ENCODE assay signal across 10 cellular contexts in genomic region chr4:28357985-28358384, GRCh38.
DNase-seq lines count a peak whose midpoint lies in the region; ATAC-seq and TF ChIP-seq lines count a peak whose summit lies in the region.
"Had no signal": no experiment of that assay in that cellular context is flagged by ENCODE, and none has a peak within 500 bp of the region (broad histone marks: within the 10 kb centered on the region; RNA-seq: fewer than 3 reads in every experiment).

No MANE protein-coding gene starts in this region.

- no peaks in the 10 kb centered on the region for H4K20me1 ChIP-seq in OCI-LY3 (ENCODE audit: insufficient read depth, low read length)

- no peaks in the 10 kb centered on the region for H3K27me3 ChIP-seq in OCI-LY3 (ENCODE audit: low read depth, low read length)
- no peaks in the 10 kb centered on the region for H3K27me3 ChIP-seq in colonic mucosa
- no peaks in the 10 kb centered on the region for H3K27me3 ChIP-seq in tibial artery
- H3K27me3 ChIP-seq: ovary had no signal

- H3K36me3 ChIP-seq in OCI-LY3 (replicated peaks; ENCODE audit: low read depth, low read length) (no peaks in the 10 kb centered on the region), colonic mucosa (no peaks in the 10 kb centered on the region), tibial artery (no peaks in the 10 kb centered on the region)
- H3K36me3 ChIP-seq: ovary had no signal

- TF ChIP-seq CTCF in OCI-LY3 (IDR thresholded peaks at IDR 0.05; ENCODE audit: low read depth, low read length) (peak; percentile 41), colonic mucosa (IDR thresholded peaks at IDR 0.05) (no peak), tibial artery (IDR thresholded peaks at IDR 0.05) (no peak)

- ATAC-seq in activated CD4-positive, CD25-positive, alpha-beta regulatory T cell treated with anti-CD3 and anti-CD28 coated beads, Interleukin-2, amount 50 U/mL, for 24 hours, result no peak

- intact Hi-C loops in posterior cingulate gyrus (cut with DNase I) (loop anchor here (10.0 kb wide), 1 partner anchor 73 kb away; no protein-coding TSS in a partner anchor), colonic mucosa (cut with DNase I) (no loop called here), tibial artery (cut with DNase I; ENCODE audit: low total_unique reads) (no loop called here)

- H2AFZ ChIP-seq in OCI-LY3 (ENCODE audit: low read depth, low read length), result no peak overlapping the region

- no peak overlapping the region for H3K4me2 ChIP-seq in OCI-LY3 (ENCODE audit: low read length)

- H3K9ac ChIP-seq in OCI-LY3 (ENCODE audit: low read length) (no peak overlapping the region), colonic mucosa (ENCODE audit: low read depth in 2 of 2, low read length in 2 of 2) (no peak overlapping the region)

- no peaks in the 10 kb centered on the region for H3K79me2 ChIP-seq in OCI-LY3 (ENCODE audit: low read length)

- H3K9me3 ChIP-seq in OCI-LY3 (ENCODE audit: insufficient read depth, low read length) (no peaks in the 10 kb centered on the region), colonic mucosa (no peaks in the 10 kb centered on the region), tibial artery (no peaks in the 10 kb centered on the region)
- H3K9me3 ChIP-seq: ovary had no signal

- H3K27ac ChIP-seq in OCI-LY3 (ENCODE audit: low read length), result no peak overlapping the region
- no peak overlapping the region for H3K27ac ChIP-seq in colonic mucosa
- no peak overlapping the region for H3K27ac ChIP-seq in tibial artery
- H3K27ac ChIP-seq: ovary had no signal

- peak; percentile 51 for DNase-seq in ELR (ENCODE audit: low read depth)
- DNase-seq in fibroblast of peridontal ligament (ENCODE audit: extremely low read depth), result peak; percentile 19
- DNase-seq in posterior cingulate gyrus, result peak in 6 of 10 donors; percentile 4 to 83 (median 17)
- DNase-seq in colonic mucosa, result no peak
- no peak for DNase-seq in tibial artery
- DNase-seq: dermis blood vessel endothelial cell, KG1, ovary had no signal

- H3K4me3 ChIP-seq in OCI-LY3 (ENCODE audit: low read length) (no peak overlapping the region), colonic mucosa (no peak overlapping the region), tibial artery (no peak overlapping the region)
- H3K4me3 ChIP-seq: ovary had no signal

- H3K4me1 ChIP-seq in OCI-LY3 (ENCODE audit: low read length) (peaks cover 9% of the 10 kb centered on the region), colonic mucosa (no peaks in the 10 kb centered on the region), tibial artery (no peaks in the 10 kb centered on the region)

Comparison
In these comparisons a context has a peak if more than half of its experiments do, and no peak if none do; other contexts are left out.
1. DNase-seq: peak in ELR (single experiment), fibroblast of peridontal ligament (single experiment) and posterior cingulate gyrus (6 of 10); none in colonic mucosa (single experiment) and tibial artery (0 of 2).